ENCODE assay signal across 9 cellular contexts in genomic region chr17:40313660-40314556, GRCh38. TPM values are rescaled to one million over a fixed set of nuclear protein-coding genes. Genes with fewer than 3 reads are reported as not detected.
A peak's percentile ranks its signal among the peaks of the same experiment; 100 is the strongest.
DNase-seq lines count a peak whose midpoint lies in the region; ATAC-seq lines count a peak whose summit lies in the region.
"Had no signal": no experiment of that assay in that cellular context is flagged by ENCODE, and none has a peak within 500 bp of the region (broad histone marks: within the 10 kb centered on the region; RNA-seq: fewer than 3 reads in every experiment).

No MANE protein-coding gene starts in this region.

- CTCF ChIA-PET in activated CD4-positive, alpha-beta memory T cell treated with anti-CD3 and anti-CD28 coated beads, Interleukin-2, amount 10 ng/mL, durations not matched to agents 7 days and 5 days (lab: Charles Lee) = interaction anchor here (1.0 to 6.1 kb wide), 4 partner anchors 9 to 27 kb away, joined by 3 to 62 read pairs (median 6); no protein-coding TSS in a partner anchor

- no peaks in the 10 kb centered on the region for H3K9me3 ChIP-seq in KOPT-K1 (ENCODE audit: insufficient read depth, low read length, poor library complexity, severe bottlenecking)

- H3K27ac Mint-ChIP-seq in activated CD4-positive, alpha-beta memory T cell treated with anti-CD3 and anti-CD28 coated beads, Interleukin-2, amount 10 ng/mL, durations not matched to agents 7 days and 5 days = peak overlapping the region; percentile 30

- H3K36me3 ChIP-seq in KOPT-K1 (ENCODE audit: insufficient read depth, low read length) = no peaks in the 10 kb centered on the region

- POLR2A ChIA-PET in activated CD4-positive, alpha-beta memory T cell treated with anti-CD3 and anti-CD28 coated beads, Interleukin-2, amount 10 ng/mL, durations not matched to agents 7 days and 5 days (lab: Charles Lee) = interaction anchor here (2.2 to 12.1 kb wide), 4 partner anchors 15 to 34 kb away, joined by 6 to 129 read pairs (median 8); no protein-coding TSS in a partner anchor

- DNase-seq in AG08396 (ENCODE audit: low spot score) (peak; percentile 3), myocyte (ENCODE audit: low read depth) (peak; percentile 65), COR-L47 (lab: John Stamatoyannopoulos, UW) (no peak), iPS-NIHi11 (ENCODE audit: low spot score) (no peak)
- DNase-seq in activated CD4-positive, alpha-beta memory T cell treated with anti-CD3 and anti-CD28 coated beads, Interleukin-2, amount 10 ng/mL, durations not matched to agents 7 days and 5 days = no peak
- DNase-seq in activated CD4-positive, CD25-positive, alpha-beta regulatory T cell (lab: John Stamatoyannopoulos, UW) = no peak

- peaks cover 80% of the 10 kb centered on the region for H3K4me1 Mint-ChIP-seq in activated CD4-positive, alpha-beta memory T cell treated with anti-CD3 and anti-CD28 coated beads, Interleukin-2, amount 10 ng/mL, durations not matched to agents 7 days and 5 days

- no peak for ATAC-seq in HG02981 (IDR thresholded peaks at IDR 0.05; ENCODE audit: unreplicated experiment)

- no peaks in the 10 kb centered on the region for H3K27me3 Mint-ChIP-seq in activated CD4-positive, alpha-beta memory T cell treated with anti-CD3 and anti-CD28 coated beads, Interleukin-2, amount 10 ng/mL, durations not matched to agents 7 days and 5 days

- H3K9me3 Mint-ChIP-seq in activated CD4-positive, alpha-beta memory T cell treated with anti-CD3 and anti-CD28 coated beads, Interleukin-2, amount 10 ng/mL, durations not matched to agents 7 days and 5 days = no peaks in the 10 kb centered on the region

- no peak overlapping the region for H3K4me3 Mint-ChIP-seq in activated CD4-positive, alpha-beta memory T cell treated with anti-CD3 and anti-CD28 coated beads, Interleukin-2, amount 10 ng/mL, durations not matched to agents 7 days and 5 days

- H3K27ac ChIP-seq in KOPT-K1 (ENCODE audit: low read depth, low read length, poor library complexity, severe bottlenecking) = peak overlapping the region; percentile 42

- peaks cover 7% of the 10 kb centered on the region for H3K36me3 Mint-ChIP-seq in activated CD4-positive, alpha-beta memory T cell treated with anti-CD3 and anti-CD28 coated beads, Interleukin-2, amount 10 ng/mL, durations not matched to agents 7 days and 5 days (ENCODE audit: low read depth)

RNA-seq across cellular contexts. Expression of gene RARA, which starts 4.9 kb away (rescaled TPM):
- total RNA-seq in activated CD4-positive, alpha-beta memory T cell treated with anti-CD3 and anti-CD28 coated beads, Interleukin-2, amount 10 ng/mL, durations not matched to agents 7 days and 5 days = 10 to 100 TPM; 65.2 to 65.5 TPM
- 37.2 and 39.2 TPM in 2 replicates for total RNA-seq in myocyte
- 72.7 TPM for polyA plus RNA-seq in myocyte (2012)

RNA-seq across cellular contexts. Expression of gene CDC6, which starts 26.2 kb away (rescaled TPM):
- 10 to 100 TPM; 67.5 to 69.9 TPM for total RNA-seq in activated CD4-positive, alpha-beta memory T cell treated with anti-CD3 and anti-CD28 coated beads, Interleukin-2, amount 10 ng/mL, durations not matched to agents 7 days and 5 days
- 2.6 and 3.8 TPM in 2 replicates for total RNA-seq in myocyte
- polyA plus RNA-seq in myocyte (2012) = 2.9 TPM

RNA-seq across cellular contexts. Expression of gene GJD3, which starts 50.6 kb away (rescaled TPM):
- not detected for total RNA-seq in activated CD4-positive, alpha-beta memory T cell treated with anti-CD3 and anti-CD28 coated beads, Interleukin-2, amount 10 ng/mL, durations not matched to agents 7 days and 5 days
- total RNA-seq in myocyte = not detected in 2 replicates
- 0.90 TPM for polyA plus RNA-seq in myocyte (2012)
- total RNA-seq: RPMI7951 had no signal

Comparison
In these comparisons a context has a peak if more than half of its experiments do, and no peak if none do; other contexts are left out.
1. DNase-seq: peak in AG08396 (single experiment) and myocyte (single experiment); none in activated CD4-positive, alpha-beta memory T cell treated with anti-CD3 and anti-CD28 coated beads, Interleukin-2, amount 10 ng/mL, durations not matched to agents 7 days and 5 days (single experiment), activated CD4-positive, CD25-positive, alpha-beta regulatory T cell (0 of 4), COR-L47 (single experiment) and iPS-NIHi11 (single experiment).
2. RNA of gene CDC6, which starts 26.2 kb away (total RNA-seq): 67.5 to 69.9 TPM in activated CD4-positive, alpha-beta memory T cell treated with anti-CD3 and anti-CD28 coated beads, Interleukin-2, amount 10 ng/mL, durations not matched to agents 7 days and 5 days; 2.6 to 3.8 TPM in myocyte; every median in the first group is over 10 times any median in the second.